In genomic region chr12:34604227-34604626, GRCh38 we compare ENCODE assay signal across 22 cellular contexts.
"Had no signal": no experiment of that assay in that cellular context is flagged by ENCODE, and none has a peak within 500 bp of the region (broad histone marks: within the 10 kb centered on the region; RNA-seq: fewer than 3 reads in every experiment).

No MANE protein-coding gene starts in this region.

- H3K4me2 ChIP-seq: neural progenitor cell had no signal

- H3K36me3 ChIP-seq: ascending aorta, gastroesophageal sphincter, heart left ventricle, neural progenitor cell, thyroid gland, uterus had no signal

- H3K9me3 ChIP-seq: thyroid gland had no signal

- H3K27me3 ChIP-seq: ascending aorta, neural progenitor cell, thyroid gland, uterus had no signal

- DNase-seq: activated CD4-positive, alpha-beta T cell treated with anti-CD3 and anti-CD28 coated beads, Interleukin-2, amount 10 ng/mL, durations not matched to agents 7 days and 5 days; activated CD8-positive, alpha-beta T cell treated with anti-CD3 and anti-CD28 coated beads, Interleukin-2, amount 10 ng/mL, durations not matched to agents 7 days and 5 days; activated effector memory CD4-positive, alpha-beta T cell treated with Interleukin-2 at 50 U/mL for 16 hours; activated T-cell treated with anti-CD3 and anti-CD28 coated beads, Interleukin-2, amount 50 U/mL, for 4 hours; cortex of kidney; kidney glomerular epithelial cell; left ventricle myocardium superior; naive B cell; stimulated activated CD4-positive, alpha-beta T cell treated with anti-CD3 and anti-CD28 coated beads, Interleukin-4, amount 100 ng/mL, for 4 hours; stimulated activated naive B cell treated with anti-CD40 and anti-IgM and Interleukin-4, amounts not matched to agents 10 μg/mL and 1 μg/mL and 100 μg/mL, for 72 hours; T-helper 1 cell; T-helper 9 cell; thyroid gland had no signal

- ATAC-seq: activated CD4-positive, CD25-positive, alpha-beta regulatory T cell treated with anti-CD3 and anti-CD28 coated beads, Interleukin-2, amount 50 U/mL, for 24 hours; activated CD8-positive, alpha-beta T cell treated with anti-CD3 and anti-CD28 coated beads, Interleukin-2, amount 10 ng/mL, durations not matched to agents 7 days and 5 days; activated T-cell treated with anti-CD3 and anti-CD28 coated beads, Interleukin-2, amount 50 U/mL, for 4 hours; esophagus mucosa; gastroesophageal sphincter; heart left ventricle; left ventricle myocardium superior; mucosa of descending colon; sciatic nerve; stimulated activated naive B cell treated with anti-CD40 and anti-IgM and Interleukin-4, amounts not matched to agents 10 μg/mL and 1 μg/mL and 100 μg/mL, for 72 hours had no signal

- H3K4me3 ChIP-seq: ascending aorta, gastroesophageal sphincter, heart left ventricle, mucosa of descending colon, neural progenitor cell, thyroid gland, uterus had no signal

- H3K4me1 ChIP-seq: ascending aorta, gastroesophageal sphincter, heart left ventricle, neural progenitor cell, thyroid gland, uterus had no signal

- H3K27ac ChIP-seq: ascending aorta, gastroesophageal sphincter, heart left ventricle, neural progenitor cell, thyroid gland, uterus had no signal

- H2AFZ ChIP-seq: neural progenitor cell had no signal
